In the genomic region with DNA sequence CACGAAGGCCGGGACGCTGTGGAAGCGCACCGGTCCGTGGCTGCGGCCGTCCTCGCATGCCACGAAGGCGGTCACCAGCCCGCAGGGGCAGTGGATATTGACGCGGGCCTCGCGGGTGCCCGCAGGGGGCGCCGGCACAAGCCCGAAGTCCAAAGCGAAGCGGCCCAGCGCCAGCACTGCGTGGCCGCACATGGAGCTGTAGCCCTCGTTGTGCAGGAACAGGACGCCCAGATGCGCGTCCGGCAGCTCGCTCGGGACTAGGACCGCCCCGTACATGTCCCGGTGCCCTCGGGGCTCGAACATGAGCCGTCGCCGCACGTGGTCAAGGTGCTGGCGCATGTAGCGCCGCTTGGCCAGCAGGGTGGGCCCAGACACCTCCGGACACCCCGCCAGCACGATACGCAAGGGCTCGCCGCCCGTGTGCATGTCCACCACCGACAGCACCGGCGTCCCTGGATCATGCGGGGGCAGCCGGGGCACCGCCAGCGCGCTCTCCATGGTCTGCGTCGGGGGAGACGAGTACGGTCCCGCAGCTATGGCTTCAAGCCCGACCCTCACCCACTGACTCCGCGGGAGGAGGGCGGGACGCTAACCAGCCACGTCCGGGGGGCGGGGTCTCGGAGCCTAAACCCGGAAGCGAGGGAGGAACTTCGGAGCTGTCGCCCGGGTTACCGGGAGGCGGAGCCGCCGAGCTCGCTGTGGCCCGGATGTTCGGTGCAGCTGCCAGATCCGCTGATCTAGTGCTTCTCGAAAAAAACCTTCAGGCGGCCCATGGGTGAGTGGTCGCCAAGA, we compare ENCODE assay signal across 8 cellular contexts. TPM values are rescaled to one million over a fixed set of nuclear protein-coding genes. Genes with fewer than 3 reads are reported as not detected.
DNase-seq lines count a peak whose midpoint lies in the region; ATAC-seq and TF ChIP-seq lines count a peak whose summit lies in the region.

A gene with protein sequence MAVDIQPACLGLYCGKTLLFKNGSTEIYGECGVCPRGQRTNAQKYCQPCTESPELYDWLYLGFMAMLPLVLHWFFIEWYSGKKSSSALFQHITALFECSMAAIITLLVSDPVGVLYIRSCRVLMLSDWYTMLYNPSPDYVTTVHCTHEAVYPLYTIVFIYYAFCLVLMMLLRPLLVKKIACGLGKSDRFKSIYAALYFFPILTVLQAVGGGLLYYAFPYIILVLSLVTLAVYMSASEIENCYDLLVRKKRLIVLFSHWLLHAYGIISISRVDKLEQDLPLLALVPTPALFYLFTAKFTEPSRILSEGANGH (plus strand): TSS at position 699 of the 792 bp plus-strand sequence. CDS start 73 bp downstream, at position 772.
A gene (minus strand): TSS at position 590 of the 792 bp plus-strand sequence. CDS start 92 bp downstream, at position 498.

- H3K4me3 Mint-ChIP-seq in activated naive CD4-positive, alpha-beta T cell treated with anti-CD3 and anti-CD28 coated beads, Interleukin-2, amount 50 U/mL, for 24 hours = peak within 1 kb of the TSS; percentile 94

- H3K4me1 ChIP-seq in testis = peaks cover 33% of the 10 kb centered on the region

- ATAC-seq in HG02610 (IDR thresholded peaks at IDR 0.05; ENCODE audit: unreplicated experiment) = peak; percentile 89
- peak; percentile 87 for ATAC-seq in SK-N-SH treated with all-trans-retinoic acid at 6 μM for 48 hours
- ATAC-seq in omental fat pad (ENCODE audit: low FRiP score) = peak; percentile 92

- WGBS in testis, 2 donors = 0% methylated on average over 4 to 12 of the region's 89 CpGs

- H3K4me1 Mint-ChIP-seq in activated naive CD4-positive, alpha-beta T cell treated with anti-CD3 and anti-CD28 coated beads, Interleukin-2, amount 50 U/mL, for 24 hours = peaks cover 74% of the 10 kb centered on the region

- TF ChIP-seq CTCF in omental fat pad (IDR thresholded peaks at IDR 0.05) (no peak), testis (IDR thresholded peaks at IDR 0.05) (peak in 2 of 3 experiments; percentile 43 to 60)

- intact Hi-C loops in testis (cut with DNase I; ENCODE audit: low total_unique reads) = no loop called here

- H3K36me3 Mint-ChIP-seq in activated naive CD4-positive, alpha-beta T cell treated with anti-CD3 and anti-CD28 coated beads, Interleukin-2, amount 50 U/mL, for 24 hours = peaks cover 8% of the 10 kb centered on the region

- H3K9me3 Mint-ChIP-seq in activated naive CD4-positive, alpha-beta T cell treated with anti-CD3 and anti-CD28 coated beads, Interleukin-2, amount 50 U/mL, for 24 hours = no peaks in the 10 kb centered on the region

- H3K9me3 ChIP-seq in testis = no peaks in the 10 kb centered on the region

- peak; percentile 97 for DNase-seq in NCI-H1092 (lab: John Stamatoyannopoulos, UW)
- peak; percentile 95 for DNase-seq in globus pallidus (ENCODE audit: low spot score)
- DNase-seq in omental fat pad (ENCODE audit: low spot score) = peak; percentile 98
- peak; percentile 99 for DNase-seq in testis

- H3K27ac ChIP-seq in testis = peak within 1 kb of the TSS; percentile 97

- TF ChIP-seq POLR2A in GM10847 (IDR thresholded peaks at IDR 0.05; ENCODE audit: extremely low read depth, insufficient read length) = peak; percentile 66
- peak; percentile 8 for TF ChIP-seq POLR2A in testis (IDR thresholded peaks at IDR 0.05)

- no peaks in the 10 kb centered on the region for H3K27me3 ChIP-seq in testis

- no peaks in the 10 kb centered on the region for H3K27me3 Mint-ChIP-seq in activated naive CD4-positive, alpha-beta T cell treated with anti-CD3 and anti-CD28 coated beads, Interleukin-2, amount 50 U/mL, for 24 hours

- H3K36me3 ChIP-seq in testis (ENCODE audit: low read depth, missing control alignments) = no peaks in the 10 kb centered on the region

- H3K27ac Mint-ChIP-seq in activated naive CD4-positive, alpha-beta T cell treated with anti-CD3 and anti-CD28 coated beads, Interleukin-2, amount 50 U/mL, for 24 hours = peak within 1 kb of the TSS; percentile 94

- H3K4me3 ChIP-seq in testis = peak within 1 kb of the TSS; percentile 85 to 91

TF ChIP-seq in SK-N-SH treated with all-trans-retinoic acid at 6 μM for 48 hours, 23 proteins besides CTCF, POLR2A, EP300 and RAD21:
- 0 out of 2 replicates have a peak, but pooled peaks have one; percentile 13 for TF ChIP-seq TCF4 (CRISPR knock-in tag; IDR thresholded peaks at IDR 0.05; ENCODE audit: borderline replicate concordance)
- TF ChIP-seq ISL1 (CRISPR knock-in tag; IDR thresholded peaks at IDR 0.05) = no peak
- peak; percentile 50; the same call in 1 of the 2 replicates for TF ChIP-seq GLIS3 (CRISPR knock-in tag; IDR thresholded peaks at IDR 0.05)
- TF ChIP-seq, protein P1, sequence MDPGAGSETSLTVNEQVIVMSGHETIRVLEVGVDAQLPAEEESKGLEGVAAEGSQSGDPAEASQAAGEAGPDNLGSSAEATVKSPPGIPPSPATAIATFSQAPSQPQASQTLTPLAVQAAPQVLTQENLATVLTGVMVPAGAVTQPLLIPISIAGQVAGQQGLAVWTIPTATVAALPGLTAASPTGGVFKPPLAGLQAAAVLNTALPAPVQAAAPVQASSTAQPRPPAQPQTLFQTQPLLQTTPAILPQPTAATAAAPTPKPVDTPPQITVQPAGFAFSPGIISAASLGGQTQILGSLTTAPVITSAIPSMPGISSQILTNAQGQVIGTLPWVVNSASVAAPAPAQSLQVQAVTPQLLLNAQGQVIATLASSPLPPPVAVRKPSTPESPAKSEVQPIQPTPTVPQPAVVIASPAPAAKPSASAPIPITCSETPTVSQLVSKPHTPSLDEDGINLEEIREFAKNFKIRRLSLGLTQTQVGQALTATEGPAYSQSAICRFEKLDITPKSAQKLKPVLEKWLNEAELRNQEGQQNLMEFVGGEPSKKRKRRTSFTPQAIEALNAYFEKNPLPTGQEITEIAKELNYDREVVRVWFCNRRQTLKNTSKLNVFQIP (CRISPR knock-in tag; IDR thresholded peaks at IDR 0.05; ENCODE audit: borderline replicate concordance, low read depth) = peak; percentile 12; the same call in 1 of the 2 replicates
- TF ChIP-seq SNAI2 (CRISPR knock-in tag; IDR thresholded peaks at IDR 0.05) = no peak
- TF ChIP-seq ZFP3 (CRISPR knock-in tag; IDR thresholded peaks at IDR 0.05) = 0 out of 2 replicates have a peak, but pooled peaks have one; percentile 53
TF ChIP-seq in SK-N-SH treated with all-trans-retinoic acid at 6 μM for 48 hours: peak in this region for 4.

RNA-seq across cellular contexts. Expression of the first gene that starts in this region (rescaled TPM):
- total RNA-seq in omental fat pad = 10 to 100 TPM; 35.7 to 76.6 (median 58.8) TPM
- total RNA-seq in testis = 10 to 100 TPM; 76.7 to 81.4 TPM
- polyA plus RNA-seq in testis (ENCODE audit: insufficient read depth, low read depth, low replicate concordance) = 87.2 TPM

RNA-seq across cellular contexts. Expression of the second gene that starts in this region (rescaled TPM):
- 10 to 100 TPM; 54.1 to 79.7 (median 75.6) TPM for total RNA-seq in omental fat pad
- total RNA-seq in testis = 10 to 100 TPM; 63.2 to 74.3 TPM
- polyA plus RNA-seq in testis (ENCODE audit: insufficient read depth, low read depth, low replicate concordance) = 48.2 TPM

Comparison
In these comparisons a context has a peak if more than half of its experiments do, and no peak if none do; other contexts are left out.
1. Peak in every context shown above with its lines: DNase-seq, ATAC-seq, H3K4me3 ChIP-seq and H3K27ac ChIP-seq.
2. CTCF ChIP-seq: peak in testis (2 of 3); none in omental fat pad (0 of 3).